ENCODE assay signal across 7 cellular contexts in genomic region chr5:181189363-181189961, GRCh38. TPM values are rescaled to one million over a fixed set of nuclear protein-coding genes. Genes with fewer than 3 reads are reported as not detected.
DNase-seq lines count a peak whose midpoint lies in the region; ATAC-seq, FAIRE-seq and TF ChIP-seq lines count a peak whose summit lies in the region.
"Had no signal": no experiment of that assay in that cellular context is flagged by ENCODE, and none has a peak within 500 bp of the region (broad histone marks: within the 10 kb centered on the region; RNA-seq: fewer than 3 reads in every experiment).

No MANE protein-coding gene starts in this region.

- ATAC-seq in pancreas (peak in 2 of 4 donors; percentile 1 to 5), GM18868 (IDR thresholded peaks at IDR 0.05; ENCODE audit: unreplicated experiment) (no peak), HG02852 (IDR thresholded peaks at IDR 0.05; ENCODE audit: unreplicated experiment) (no peak)

- 0 out of 2 replicates have a peak, but pooled peaks cover 8% of the 10 kb centered on the region for H3K9me3 ChIP-seq in NT2/D1 (ENCODE audit: insufficient read depth, low read length)
- H3K9me3 ChIP-seq in pancreas = no peaks in the 10 kb centered on the region

- peaks cover 26% of the 10 kb centered on the region for H3K27me3 ChIP-seq in NT2/D1 (ENCODE audit: insufficient read depth, insufficient read length)
- H3K27me3 ChIP-seq in pancreas = no peaks in the 10 kb centered on the region

- H3K9ac ChIP-seq in NT2/D1 (ENCODE audit: insufficient read length, low read depth) = peak overlapping the region; percentile 79

- TF ChIP-seq CTCF in pancreas (IDR thresholded peaks at IDR 0.05) = no peak

- no peak for DNase-seq in NT2/D1 (ENCODE audit: low read depth, low spot score)
- peak; percentile 30 for DNase-seq in cerebellum (ENCODE audit: low spot score)
- peak in 3 of 6 donors; percentile 49 to 70 (median 57) for DNase-seq in pancreas
- no peak for DNase-seq in NCI-H1436 (lab: John Stamatoyannopoulos, UW)

- 0 to 1% methylated on average over 41 of the region's 41 CpGs for WGBS in pancreas, 2 donors

- H3K4me3 ChIP-seq in NT2/D1 (ENCODE audit: insufficient read length, low read depth) (peak overlapping the region; percentile 60), pancreas (peak overlapping the region; percentile 56 to 85 (median 77))

- no peak for FAIRE-seq in pancreas (lab: Jason Lieb, UNC)

- H3K27ac ChIP-seq in pancreas = peak overlapping the region in 1 of 4 donors; percentile 88

- H3K36me3 ChIP-seq in NT2/D1 (ENCODE audit: insufficient read depth, insufficient read length, low read length) (no peaks in the 10 kb centered on the region), pancreas (no peaks in the 10 kb centered on the region)

- intact Hi-C loops in pancreas (cut with DNase I) = no loop called here

- peaks cover 2% of the 10 kb centered on the region for H3K4me1 ChIP-seq in NT2/D1 (ENCODE audit: insufficient read depth, insufficient read length)
- H3K4me1 ChIP-seq in pancreas = peaks cover 3 to 8% (median 7%) of the 10 kb centered on the region in 3 donors

RNA-seq across cellular contexts. Expression of gene TRIM7, which starts 15.5 kb away (rescaled TPM):
- 3.0 TPM for total RNA-seq in cerebellum
- 10 to 100 TPM in 1 of 6 donors, 1 to 10 TPM in 5; 1.9 to 11.1 (median 3.9) TPM for total RNA-seq in pancreas
- polyA plus RNA-seq in pancreas = 1 to 10 TPM; 2.4 to 3.0 TPM

RNA-seq across cellular contexts. Expression of gene TRIM41, which starts 33.6 kb away (rescaled TPM):
- total RNA-seq in cerebellum (13.5 TPM), pancreas (10 to 100 TPM; 11.4 to 22.1 (median 12.1) TPM)
- polyA plus RNA-seq in pancreas = 10 to 100 TPM; 17.3 to 28.7 TPM

RNA-seq across cellular contexts. Expression of gene OR2V2, which starts 42.1 kb away (rescaled TPM):
- not detected for total RNA-seq in cerebellum
- total RNA-seq in pancreas = not detected
- not detected for polyA plus RNA-seq in pancreas
- total RNA-seq: pulmonary artery endothelial cell had no signal

RNA-seq across cellular contexts. Expression of gene RACK1, which starts 54.2 kb away (rescaled TPM):
- total RNA-seq in cerebellum (2,116 TPM), pancreas (1,000 to 10,000 TPM in 5 of 6 donors, 100 to 1,000 TPM in 1; 974 to 1,629 (median 1,266) TPM)
- 1,000 to 10,000 TPM; 1,162 to 1,304 TPM for polyA plus RNA-seq in pancreas

RNA-seq across cellular contexts. Expression of gene OR2V1, which starts 58.5 kb away (rescaled TPM):
- total RNA-seq in cerebellum (not detected), pancreas (not detected)
- polyA plus RNA-seq in pancreas = not detected
- total RNA-seq: pulmonary artery endothelial cell had no signal
